Comparison of ENCODE assay signal across 8 cellular contexts in genomic region chr10:42782446-42783180, GRCh38. TPM values are rescaled to one million over a fixed set of nuclear protein-coding genes. Genes with fewer than 3 reads are reported as not detected.
DNase-seq lines count a peak whose midpoint lies in the region; ATAC-seq and TF ChIP-seq lines count a peak whose summit lies in the region.

Gene BMS1 (plus strand): TSS chr10:42782795. CDS start chr10:42784395, 1,600 bp downstream.

- ATAC-seq in GM19438 (IDR thresholded peaks at IDR 0.05; ENCODE audit: low read depth, unreplicated experiment) = peak; percentile 96
- peak; percentile 96 for ATAC-seq in HG03571 (IDR thresholded peaks at IDR 0.05; ENCODE audit: unreplicated experiment)
- peak; percentile 97 for ATAC-seq in left lung

- H3K4me1 Mint-ChIP-seq in dendritic cell treated with granulocyte-macrophage colony-stimulating factor and Interleukin-4, amounts not matched to agents 40 ng/mL and 50 ng/mL, for 4 days (ENCODE audit: low read depth) = peaks cover 6% of the 10 kb centered on the region

- peak within 1 kb of the TSS; percentile 69 to 80 for H3K4me3 ChIP-seq in left lung

- H3K9me3 Mint-ChIP-seq in dendritic cell treated with granulocyte-macrophage colony-stimulating factor and Interleukin-4, amounts not matched to agents 40 ng/mL and 50 ng/mL, for 4 days = no peaks in the 10 kb centered on the region

- H3K4me3 Mint-ChIP-seq in dendritic cell treated with granulocyte-macrophage colony-stimulating factor and Interleukin-4, amounts not matched to agents 40 ng/mL and 50 ng/mL, for 4 days = peak within 1 kb of the TSS; percentile 79

- TF ChIP-seq CTCF in left lung (IDR thresholded peaks at IDR 0.05) = no peak

- H3K27me3 ChIP-seq in left lung = no peaks in the 10 kb centered on the region

- peaks cover 4 to 34% of the 10 kb centered on the region in 2 donors for H3K36me3 ChIP-seq in left lung

- peak within 1 kb of the TSS; percentile 86 for H3K27ac Mint-ChIP-seq in dendritic cell treated with granulocyte-macrophage colony-stimulating factor and Interleukin-4, amounts not matched to agents 40 ng/mL and 50 ng/mL, for 4 days

- H3K36me3 Mint-ChIP-seq in dendritic cell treated with granulocyte-macrophage colony-stimulating factor and Interleukin-4, amounts not matched to agents 40 ng/mL and 50 ng/mL, for 4 days (ENCODE audit: low read depth) = peaks cover 35% of the 10 kb centered on the region

- H3K27me3 Mint-ChIP-seq in dendritic cell treated with granulocyte-macrophage colony-stimulating factor and Interleukin-4, amounts not matched to agents 40 ng/mL and 50 ng/mL, for 4 days = peaks cover 19% of the 10 kb centered on the region

- peak within 1 kb of the TSS; percentile 94 to 95 for H3K27ac ChIP-seq in left lung

- peaks cover 6 to 14% of the 10 kb centered on the region in 2 donors for H3K4me1 ChIP-seq in left lung

- peak; percentile 91 for DNase-seq in CD1c-positive myeloid dendritic cell (ENCODE audit: extremely low spot score)
- DNase-seq in NCI-H774 (lab: John Stamatoyannopoulos, UW) = peak; percentile 94
- peak; percentile 83 to 84 for DNase-seq in activated CD4-positive, alpha-beta T cell treated with anti-CD3 and anti-CD28 coated beads, Interleukin-2, amount 50 U/mL, for 4 hours
- DNase-seq in left lung = peak; percentile 90 to 95
- peak; percentile 79 for DNase-seq in stimulated activated CD4-positive, alpha-beta T cell treated with anti-CD3 and anti-CD28 coated beads, Interleukin-2, amount 100 ng/mL, for 4 hours (ENCODE audit: low read depth)

- intact Hi-C loops in dendritic cell treated with granulocyte-macrophage colony-stimulating factor and Interleukin-4, amounts not matched to agents 40 ng/mL and 50 ng/mL, for 4 days (cut with micrococcal nuclease) = loop anchor here (1.0 to 10.0 kb wide), 3 partner anchors 29 to 230 kb away; partner anchors contain the start of gene ZNF33B
- intact Hi-C loops in left lung (cut with DNase I) = no loop called here

- no peaks in the 10 kb centered on the region for H3K9me3 ChIP-seq in left lung

RNA-seq across cellular contexts. Expression of gene BMS1, which starts in this region (rescaled TPM):
- total RNA-seq in left lung = 10 to 100 TPM; 11.1 to 15.8 TPM

Comparison
In these comparisons a context has a peak if more than half of its experiments do, and no peak if none do; other contexts are left out.
1. Peak in every context shown above with its lines: DNase-seq, ATAC-seq, H3K4me3 ChIP-seq and H3K27ac ChIP-seq.